In the genomic region with DNA sequence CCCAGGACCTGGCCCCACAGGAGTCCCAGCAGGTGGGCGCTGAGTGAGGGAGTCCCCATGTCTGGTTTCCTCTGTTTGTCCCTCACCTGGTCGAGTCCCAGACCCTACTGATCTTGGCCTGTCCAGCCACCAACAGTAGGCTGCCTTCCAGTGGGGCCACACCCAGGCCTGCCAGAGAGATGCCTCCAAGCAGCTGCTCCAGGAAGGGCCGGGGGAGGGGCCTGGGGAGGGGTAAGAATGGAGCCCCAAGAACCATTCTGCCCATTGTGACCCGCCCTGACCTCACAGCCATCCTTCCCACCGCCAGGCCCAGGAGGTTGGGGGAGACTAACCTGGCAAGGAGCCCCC, we compare ENCODE assay signal across 9 cellular contexts. TPM values are rescaled to one million over a fixed set of nuclear protein-coding genes. Genes with fewer than 3 reads are reported as not detected.
DNase-seq lines count a peak whose midpoint lies in the region; ATAC-seq, FAIRE-seq and TF ChIP-seq lines count a peak whose summit lies in the region.
"Had no signal": no experiment of that assay in that cellular context is flagged by ENCODE, and none has a peak within 500 bp of the region (broad histone marks: within the 10 kb centered on the region; RNA-seq: fewer than 3 reads in every experiment).

No MANE protein-coding gene starts in this region.

- H3K9me3 ChIP-seq in heart right ventricle (no peaks in the 10 kb centered on the region), K562 (replicated peaks; ENCODE audit: control insufficient read depth, insufficient read depth, low read depth, low read length) (no peaks in the 10 kb centered on the region), vagina (no peaks in the 10 kb centered on the region)

- H3K4me3 ChIP-seq in heart right ventricle (peak overlapping the region in 9 of 10 donors; percentile 43 to 74 (median 69)), K562 (no peak overlapping the region), mesendoderm (ENCODE audit: low read length) (no peak overlapping the region), vagina (peak overlapping the region; percentile 58 to 61)

- H3K79me2 ChIP-seq in K562 (ENCODE audit: control insufficient read depth, insufficient read depth, low read length) (no peaks in the 10 kb centered on the region), mesendoderm (ENCODE audit: control insufficient read depth, insufficient read depth, low read length) (no peaks in the 10 kb centered on the region)

- ATAC-seq in heart right ventricle (no peak), Right ventricle myocardium inferior (no peak), K562 (no peak)

- no TSS peak for BruUV-seq in K562 (replicated peaks; lab: Mats Ljungman, UMichigan)

- POLR2A ChIA-PET in K562 (lab: Yijun Ruan, JAX): interaction anchor here (0.7 kb wide), 1 partner anchor 125 kb away, joined by 3 read pairs; no protein-coding TSS in a partner anchor

- TF ChIP-seq RAD21 in K562 (CRISPR knock-in tag; conservative IDR thresholded peaks at IDR 0.05 in 1 of 2, IDR thresholded peaks at IDR 0.05 in 1 of 2): no peak

- no peak overlapping the region for H2BK15ac ChIP-seq in mesendoderm (replicated peaks; ENCODE audit: low read depth)

- intact Hi-C loops in heart right ventricle (cut with DNase I) (loop anchor here in 9 of 10 donors (1.0 to 10.0 kb wide), 12 partner anchors 65 to 410 kb away; no protein-coding TSS in a partner anchor), Right ventricle myocardium inferior (cut with DNase I) (loop anchor here (1.0 to 10.0 kb wide), 4 partner anchors 79 to 407 kb away; no protein-coding TSS in a partner anchor), K562 (cut with micrococcal nuclease) (loop anchor here (1.0 to 5.0 kb wide), 4 partner anchors 65 to 395 kb away; no protein-coding TSS in a partner anchor), vagina (cut with DNase I) (loop anchor here (2.0 to 5.0 kb wide), 3 partner anchors 80 to 295 kb away; no protein-coding TSS in a partner anchor)

- no peaks in the 10 kb centered on the region for H3K79me1 ChIP-seq in mesendoderm (ENCODE audit: low read length)

- TF ChIP-seq CTCF in heart right ventricle (IDR thresholded peaks at IDR 0.05) (no peak), K562 (IDR thresholded peaks at IDR 0.05 in 2 of 3, conservative IDR thresholded peaks at IDR 0.05 in 1 of 3; ENCODE audit: insufficient read depth in 2 of 3, low read depth in 1 of 3, low read length in 3 of 3) (no peak), vagina (IDR thresholded peaks at IDR 0.05) (no peak), GM10266 (IDR thresholded peaks at IDR 0.05; ENCODE audit: control insufficient read depth, insufficient read depth, low read depth, missing control alignments) (no peak)

- H2BK120ac ChIP-seq in mesendoderm (ENCODE audit: low read depth, low read length): no peak overlapping the region

- in situ Hi-C loops in K562 (cut with MboI): loop anchor here (5.0 to 10.0 kb wide), 4 partner anchors 80 to 407 kb away; no protein-coding TSS in a partner anchor

- peak overlapping the region; percentile 17 for H2BK5ac ChIP-seq in mesendoderm (ENCODE audit: low read length)

- no peak for TF ChIP-seq EP300 in K562 (IDR thresholded peaks at IDR 0.05; ENCODE audit: low read length)

- H3K4me2 ChIP-seq in K562 (ENCODE audit: insufficient read depth, low read length) (peak overlapping the region; percentile 67), mesendoderm (ENCODE audit: low read length) (no peak overlapping the region)

- no peak overlapping the region for H4K5ac ChIP-seq in mesendoderm (ENCODE audit: low read length)

- H3K27ac ChIP-seq in heart right ventricle (peak overlapping the region in 7 of 10 donors; percentile 78 to 94 (median 90)), K562 (ENCODE audit: extremely low read depth, low read depth, low read length) (no peak overlapping the region), mesendoderm (ENCODE audit: low read depth, low read length) (no peak overlapping the region), vagina (peak overlapping the region; percentile 93)

- peak overlapping the region in 1 of 2 experiments; percentile 87; a peak in 2 of 4 replicates for H3K9ac ChIP-seq in K562 (ENCODE audit: insufficient read depth in 1 of 2, low read depth in 2 of 2, low read length in 2 of 2)
- H3K9ac ChIP-seq in mesendoderm (ENCODE audit: low read length): peak overlapping the region; percentile 89

- H3K4ac ChIP-seq in mesendoderm (ENCODE audit: low read depth, low read length): no peak overlapping the region

- CTCF ChIA-PET in K562 (lab: Yijun Ruan, JAX; ENCODE audit: low intra/inter-chr PET ratio): interaction anchor here (0.8 to 2.5 kb wide), 4 partner anchors 65 to 133 kb away, joined by 3 to 9 read pairs (median 6); no protein-coding TSS in a partner anchor

- peak overlapping the region; percentile 53 for H3K56ac ChIP-seq in mesendoderm (ENCODE audit: low read length)

- no peak overlapping the region for H3K23ac ChIP-seq in mesendoderm (ENCODE audit: low read length)

- no peaks in the 10 kb centered on the region for H3K9me1 ChIP-seq in K562 (ENCODE audit: control insufficient read depth, insufficient read depth, low read length)

- H4K20me1 ChIP-seq in K562 (replicated peaks; ENCODE audit: control insufficient read depth, insufficient read depth, low read length): no peaks in the 10 kb centered on the region; the same call in 1 of the 2 replicates

- no peak for TF ChIP-seq POLR2A in K562 (conservative IDR thresholded peaks at IDR 0.05)
- TF ChIP-seq POLR2A in vagina (IDR thresholded peaks at IDR 0.05): no peak

- H4K8ac ChIP-seq in mesendoderm (ENCODE audit: low read depth, low read length): no peak overlapping the region

- peaks cover 0 to 32% (median 16%) of the 10 kb centered on the region in 9 donors for H3K4me1 ChIP-seq in heart right ventricle
- peaks cover 11 to 48% of the 10 kb centered on the region in 2 experiments; a peak in 4 of 5 replicates for H3K4me1 ChIP-seq in K562 (replicated peaks in 1 of 2; ENCODE audit: control insufficient read depth in 2 of 2, insufficient read depth in 2 of 2, low read length in 2 of 2)
- peaks cover 4% of the 10 kb centered on the region for H3K4me1 ChIP-seq in mesendoderm (ENCODE audit: control insufficient read depth, low read depth, low read length)
- H3K4me1 ChIP-seq in vagina: peaks cover 21% of the 10 kb centered on the region

- DNase-seq in heart right ventricle: peak in 1 of 2 donors; percentile 25
- no peak for DNase-seq in Right ventricle myocardium inferior (ENCODE audit: missing footprints)
- no peak for DNase-seq in K562 (ENCODE audit: extremely low read depth in 1 of 4, low spot score in 3 of 4)
- no peak for DNase-seq in mesendoderm
- DNase-seq in vagina (ENCODE audit: extremely low spot score in 2 of 2): no peak
- no peak for DNase-seq in GM10266 (ENCODE audit: extremely low spot score)
- no peak for DNase-seq in NCI-H446 treated with DMSO at 0.1 percent for 48 hours (lab: John Stamatoyannopoulos, UW)
- DNase-seq in kidney tubule cell (ENCODE audit: low spot score): no peak
- DNase-seq: NCI-H2081 treated with DMSO at 0.1 percent for 48 hours had no signal

- WGBS in heart right ventricle, 2 donors: 74 to 78% methylated on average over 5 of the region's 5 CpGs
- WGBS in K562 (ENCODE audit: insufficient coverage, low coverage, missing lambda C conversion rate): 36% methylated on average over 5 of the region's 5 CpGs
- WGBS in mesendoderm (ENCODE audit: extremely low coverage, insufficient coverage, low lambda C conversion rate): no CpG with 5 or more reads among the region's 5 CpGs

- no peaks in the 10 kb centered on the region for H3K27me3 ChIP-seq in heart right ventricle
- 0 out of 5 replicates have a peak, but pooled peaks cover 0 to 6% of the 10 kb centered on the region in 2 experiments for H3K27me3 ChIP-seq in K562 (ENCODE audit: control insufficient read depth in 2 of 2, insufficient read depth in 2 of 2, low read length in 2 of 2)
- H3K27me3 ChIP-seq in mesendoderm (ENCODE audit: insufficient read depth, low read length, poor library complexity): no peaks in the 10 kb centered on the region
- no peaks in the 10 kb centered on the region for H3K27me3 ChIP-seq in vagina

- H3K36me3 ChIP-seq in heart right ventricle (peaks cover 0 to 37% (median 0%) of the 10 kb centered on the region in 9 donors), K562 (ENCODE audit: control insufficient read depth, insufficient read depth, low read length) (no peaks in the 10 kb centered on the region), mesendoderm (ENCODE audit: control insufficient read depth, insufficient read depth, low read length) (no peaks in the 10 kb centered on the region), vagina (peaks cover 0 to 4% of the 10 kb centered on the region in 2 donors)

- no peak for FAIRE-seq in K562 (lab: Jason Lieb, UNC)

- peak overlapping the region; percentile 1 for H2AK5ac ChIP-seq in mesendoderm (ENCODE audit: low read length)

- peak overlapping the region; percentile 81 for H2AFZ ChIP-seq in K562 (ENCODE audit: low read depth, low read length)

- no peak overlapping the region for H3K18ac ChIP-seq in mesendoderm (ENCODE audit: low read length)

RNA-seq across cellular contexts. Expression of a gene that starts 0.7 kb away (rescaled TPM):
- 10 to 100 TPM; 18.5 to 80.6 (median 63.3) TPM for total RNA-seq in heart right ventricle
- polyA plus RNA-seq in heart right ventricle: 10 to 100 TPM; 12.6 to 88.4 TPM
- 60.4 TPM for total RNA-seq in Right ventricle myocardium inferior
- total RNA-seq in K562 (2011; cell fraction: chromatin; rRNA removed; ENCODE audit: low replicate concordance): 6.5 and 16.4 TPM in 2 replicates
- total RNA-seq in K562 (2011; cell fraction: nucleolus; rRNA removed): 10.9 and 11.0 TPM in 2 replicates
- total RNA-seq in K562 (2011; cell fraction: nucleoplasm; rRNA removed): 5.4 and 7.9 TPM in 2 replicates
- 1.0 and 2.6 TPM in 2 replicates for total RNA-seq in K562 (2014; rRNA removed)
- 0.67 and 0.80 TPM in 2 replicates for total RNA-seq in K562 (2014; rRNA removed; fragmentation: Illumina TruSeq; extraction: Trizol)
- 1.8 and 2.1 TPM in 2 replicates for total RNA-seq in K562 (2015; rRNA removed; fragmentation: Illumina TruSeq; extraction: Trizol)
- 2.5 and 3.2 TPM in 2 replicates for total RNA-seq in K562 (2021)
- polyA plus RNA-seq in K562 (2011; rRNA removed): 1.5 and 5.8 TPM in 2 replicates
- polyA plus RNA-seq in K562 (2011; cell fraction: cytosol; rRNA removed): 1.6 and 2.9 TPM in 2 replicates
- polyA plus RNA-seq in K562 (2011; cell fraction: nucleus; rRNA removed): 33.3 and 59.9 TPM in 2 replicates
- polyA plus RNA-seq in K562 (2012): 2.7 and 9.9 TPM in 2 replicates
- polyA plus RNA-seq in K562 (2014; fragmentation: Illumina TruSeq; extraction: Trizol): 1.3 and 2.1 TPM in 2 replicates
- under 1 TPM; 0.08 to 0.13 TPM for polyA plus RNA-seq in K562 (2014; fragmentation: Nextera tagmentation; extraction: Ambion mirVana)
- 3.7 and 4.0 TPM in 2 replicates for polyA plus RNA-seq in K562 (2014; rRNA removed)
- 1.6 and 1.8 TPM in 2 replicates for polyA minus RNA-seq in K562 (2011; rRNA and poly(A)+ RNA removed)
- 0.48 and 5.2 TPM in 2 replicates for polyA minus RNA-seq in K562 (2011; cell fraction: cytosol; rRNA and poly(A)+ RNA removed)
- 7.9 and 20.1 TPM in 2 replicates for polyA minus RNA-seq in K562 (2011; cell fraction: nucleus; rRNA and poly(A)+ RNA removed)
- polyA plus RNA-seq in mesendoderm (2013, experiment 1 of 2): 9.8 TPM
- polyA plus RNA-seq in mesendoderm (2013, experiment 2 of 2): 9.4 TPM
- total RNA-seq in vagina: 73.4 TPM

RNA-seq across cellular contexts. Expression of a gene that starts 12.8 kb away (rescaled TPM):
- total RNA-seq in heart right ventricle (under 1 TPM; 0.14 to 0.46 (median 0.27) TPM), Right ventricle myocardium inferior (0.38 TPM), K562 (2014; rRNA removed) (not detected in 2 replicates), K562 (2014; rRNA removed; fragmentation: Illumina TruSeq; extraction: Trizol) (not detected in 2 replicates), K562 (2015; rRNA removed; fragmentation: Illumina TruSeq; extraction: Trizol) (not detected in 2 replicates), K562 (2021) (not detected in 2 replicates), vagina (4.9 TPM)
- polyA plus RNA-seq in heart right ventricle (under 1 TPM; 0.04 to 0.22 TPM), K562 (2011; rRNA removed) (0.01 TPM in 1 of 2 replicates, not detected in the other), K562 (2014; fragmentation: Illumina TruSeq; extraction: Trizol) (not detected in 2 replicates), K562 (2014; fragmentation: Nextera tagmentation; extraction: Ambion mirVana) (not detected), K562 (2014; rRNA removed) (not detected in 2 replicates)
- total RNA-seq in K562 (2011; cell fraction: chromatin; rRNA removed; ENCODE audit: low replicate concordance): 0.23 TPM in 2 replicates
- not detected in 2 replicates for total RNA-seq in K562 (2011; cell fraction: nucleolus; rRNA removed)
- not detected in 2 replicates for total RNA-seq in K562 (2011; cell fraction: nucleoplasm; rRNA removed)
- 0.07 TPM in 1 of 2 replicates, not detected in the other for polyA plus RNA-seq in K562 (2011; cell fraction: cytosol; rRNA removed)
- 0.07 TPM in 2 replicates for polyA plus RNA-seq in K562 (2011; cell fraction: nucleus; rRNA removed)
- 0.06 TPM in 1 of 2 replicates, not detected in the other for polyA plus RNA-seq in K562 (2012)
- polyA minus RNA-seq in K562 (2011; rRNA and poly(A)+ RNA removed): not detected in 2 replicates
- not detected in 2 replicates for polyA minus RNA-seq in K562 (2011; cell fraction: cytosol; rRNA and poly(A)+ RNA removed)
- polyA minus RNA-seq in K562 (2011; cell fraction: nucleus; rRNA and poly(A)+ RNA removed): not detected in 2 replicates
- 1.8 TPM for polyA plus RNA-seq in mesendoderm (2013, experiment 1 of 2)
- 1.6 TPM for polyA plus RNA-seq in mesendoderm (2013, experiment 2 of 2)

RNA-seq across cellular contexts. Expression of a gene that starts 15.2 kb away (rescaled TPM):
- total RNA-seq in heart right ventricle (10 to 100 TPM in 5 of 10 donors, 1 to 10 TPM in 5; 5.2 to 21.5 (median 10.1) TPM), Right ventricle myocardium inferior (21.5 TPM), K562 (2014; rRNA removed) (not detected in 2 replicates), K562 (2014; rRNA removed; fragmentation: Illumina TruSeq; extraction: Trizol) (not detected in 2 replicates), K562 (2015; rRNA removed; fragmentation: Illumina TruSeq; extraction: Trizol) (not detected in 2 replicates), K562 (2021) (0.16 TPM in 2 replicates), vagina (21.9 TPM)
- polyA plus RNA-seq in heart right ventricle (10 to 100 TPM in 1 of 2 donors, 1 to 10 TPM in 1; 3.0 to 18.9 TPM), K562 (2011; rRNA removed) (not detected in 2 replicates), K562 (2014; fragmentation: Illumina TruSeq; extraction: Trizol) (not detected in 2 replicates), K562 (2014; fragmentation: Nextera tagmentation; extraction: Ambion mirVana) (not detected), K562 (2014; rRNA removed) (not detected in 2 replicates)
- 0.09 TPM in 1 of 2 replicates, not detected in the other for total RNA-seq in K562 (2011; cell fraction: chromatin; rRNA removed; ENCODE audit: low replicate concordance)
- total RNA-seq in K562 (2011; cell fraction: nucleolus; rRNA removed): 0.33 TPM in 1 of 2 replicates, not detected in the other
- not detected in 2 replicates for total RNA-seq in K562 (2011; cell fraction: nucleoplasm; rRNA removed)
- polyA plus RNA-seq in K562 (2011; cell fraction: cytosol; rRNA removed): 0.01 TPM in 1 of 2 replicates, not detected in the other
- 0.04 and 0.07 TPM in 2 replicates for polyA plus RNA-seq in K562 (2011; cell fraction: nucleus; rRNA removed)
- polyA plus RNA-seq in K562 (2012): not detected in 2 replicates
- polyA minus RNA-seq in K562 (2011; rRNA and poly(A)+ RNA removed): 0.09 TPM in 1 of 2 replicates, not detected in the other
- not detected in 2 replicates for polyA minus RNA-seq in K562 (2011; cell fraction: cytosol; rRNA and poly(A)+ RNA removed)
- 0.11 TPM in 1 of 2 replicates, not detected in the other for polyA minus RNA-seq in K562 (2011; cell fraction: nucleus; rRNA and poly(A)+ RNA removed)
- 3.7 TPM for polyA plus RNA-seq in mesendoderm (2013, experiment 1 of 2)
- 3.0 TPM for polyA plus RNA-seq in mesendoderm (2013, experiment 2 of 2)

RNA-seq across cellular contexts. Expression of a gene that starts 39.5 kb away (rescaled TPM):
- total RNA-seq in heart right ventricle (1 to 10 TPM in 4 of 10 donors, under 1 TPM in 6; 0.19 to 1.6 (median 0.59) TPM), Right ventricle myocardium inferior (0.81 TPM), K562 (2014; rRNA removed) (not detected in 2 replicates), K562 (2014; rRNA removed; fragmentation: Illumina TruSeq; extraction: Trizol) (not detected in 2 replicates), K562 (2015; rRNA removed; fragmentation: Illumina TruSeq; extraction: Trizol) (not detected in 2 replicates), K562 (2021) (not detected in 2 replicates), vagina (not detected)
- polyA plus RNA-seq in heart right ventricle (under 1 TPM; 0.17 to 0.80 TPM), K562 (2011; rRNA removed) (not detected in 2 replicates), K562 (2014; fragmentation: Illumina TruSeq; extraction: Trizol) (not detected in 2 replicates), K562 (2014; fragmentation: Nextera tagmentation; extraction: Ambion mirVana) (not detected), K562 (2014; rRNA removed) (not detected in 2 replicates)
- total RNA-seq in K562 (2011; cell fraction: chromatin; rRNA removed; ENCODE audit: low replicate concordance): not detected in 2 replicates
- total RNA-seq in K562 (2011; cell fraction: nucleolus; rRNA removed): 0.50 TPM in 1 of 2 replicates, not detected in the other
- total RNA-seq in K562 (2011; cell fraction: nucleoplasm; rRNA removed): 0.31 and 1.5 TPM in 2 replicates
- not detected in 2 replicates for polyA plus RNA-seq in K562 (2011; cell fraction: cytosol; rRNA removed)
- polyA plus RNA-seq in K562 (2011; cell fraction: nucleus; rRNA removed): 0.07 TPM in 1 of 2 replicates, not detected in the other
- polyA plus RNA-seq in K562 (2012): not detected in 2 replicates
- not detected in 2 replicates for polyA minus RNA-seq in K562 (2011; rRNA and poly(A)+ RNA removed)
- not detected in 2 replicates for polyA minus RNA-seq in K562 (2011; cell fraction: cytosol; rRNA and poly(A)+ RNA removed)
- not detected in 2 replicates for polyA minus RNA-seq in K562 (2011; cell fraction: nucleus; rRNA and poly(A)+ RNA removed)
- polyA plus RNA-seq in mesendoderm (2013, experiment 1 of 2): 0.17 TPM
- polyA plus RNA-seq in mesendoderm (2013, experiment 2 of 2): 0.15 TPM

Comparison
In these comparisons a context has a peak if more than half of its experiments do, and no peak if none do; other contexts are left out.
1. H3K27ac ChIP-seq: peak in heart right ventricle (7 of 10) and vagina (single experiment); none in K562 (single experiment) and mesendoderm (single experiment).
2. H3K4me3 ChIP-seq: peak in heart right ventricle (9 of 10) and vagina (2 of 2); none in K562 (single experiment) and mesendoderm (single experiment).
3. RNA of a gene that starts 15.2 kb away (total RNA-seq): 21.9 TPM in vagina (single experiment), 21.5 TPM in Right ventricle myocardium inferior (single experiment) and 5.2 to 21.5 TPM in heart right ventricle; 0.09 to 0.33 TPM in K562; every median in the first group is over 4 times any median in the second.